Comparison of ENCODE assay signal across 13 cellular contexts in the genomic region with DNA sequence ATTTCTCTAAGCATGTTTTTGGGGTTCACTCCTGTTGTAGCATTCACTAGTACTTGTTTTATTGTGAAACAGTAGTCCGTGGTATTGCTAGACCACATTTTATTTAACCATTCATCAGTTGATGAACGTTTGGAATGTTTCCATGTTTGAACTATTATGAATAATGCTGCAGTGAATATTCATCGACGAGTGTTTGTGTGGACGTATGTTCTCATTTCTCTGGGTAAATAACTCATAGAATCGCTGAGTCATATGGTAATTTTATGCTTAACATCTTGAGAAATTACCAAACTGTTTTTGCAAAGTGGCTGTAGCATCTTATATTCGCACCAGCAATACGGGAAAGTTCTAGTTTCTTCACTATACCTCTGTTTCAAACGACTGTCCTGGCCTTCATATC.
DNase-seq lines count a peak whose midpoint lies in the region.
"Had no signal": no experiment of that assay in that cellular context is flagged by ENCODE, and none has a peak within 500 bp of the region (broad histone marks: within the 10 kb centered on the region; RNA-seq: fewer than 3 reads in every experiment).

No MANE protein-coding gene starts in this region.

- no peak overlapping the region for H3K27ac ChIP-seq in epithelial cell of prostate
- H3K27ac ChIP-seq: PC-9 had no signal

- DNase-seq in GM04504 (ENCODE audit: low read depth) (peak; percentile 23), NCI-H526 treated with DMSO at 0.1 percent for 48 hours (lab: John Stamatoyannopoulos, UW) (peak; percentile 9), epithelial cell of prostate (ENCODE audit: low read depth, low spot score) (peak; percentile 50), iris pigment epithelial cell (ENCODE audit: low read depth) (peak; percentile 5), NCI-H2196 (lab: John Stamatoyannopoulos, UW; ENCODE audit: unreplicated experiment) (no peak), NOMO-1 treated with dmso at 0.1 percent for 144 hours (lab: John Stamatoyannopoulos, UW; ENCODE audit: unreplicated experiment) (no peak), SHP77 (lab: John Stamatoyannopoulos, UW) (no peak)
- DNase-seq: BE2C; CD4-positive, alpha-beta T cell; Karpas-422; NCI-H1417; NCI-H187 treated with DMSO at 0.1 percent for 48 hours; PC-9 had no signal

Comparison
In these comparisons a context has a peak if more than half of its experiments do, and no peak if none do; other contexts are left out.
1. DNase-seq: peak in GM04504 (single experiment), NCI-H526 treated with DMSO at 0.1 percent for 48 hours (single experiment), epithelial cell of prostate (single experiment) and iris pigment epithelial cell (single experiment); none in NCI-H2196 (single experiment), NOMO-1 treated with dmso at 0.1 percent for 144 hours (single experiment) and SHP77 (0 of 2).